ENCODE assay signal across 20 cellular contexts in the genomic region with DNA sequence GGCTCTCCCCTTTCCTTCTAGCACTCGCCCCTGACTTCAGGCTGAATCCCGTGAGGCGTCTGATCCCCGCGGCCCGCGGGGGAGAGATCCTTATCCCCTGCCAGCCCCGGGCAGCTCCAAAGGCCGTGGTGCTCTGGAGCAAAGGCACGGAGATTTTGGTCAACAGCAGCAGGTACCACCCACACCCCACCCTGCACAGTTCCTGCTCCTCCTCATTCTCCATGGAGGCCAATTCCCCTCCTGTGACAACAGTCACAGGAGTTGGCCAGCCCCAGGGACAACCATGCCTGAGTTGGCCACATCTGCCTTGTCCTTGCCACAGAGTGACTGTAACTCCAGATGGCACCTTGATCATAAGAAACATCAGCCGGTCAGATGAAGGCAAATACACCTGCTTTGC. TPM values are rescaled to one million over a fixed set of nuclear protein-coding genes. Genes with fewer than 3 reads are reported as not detected.
"Had no signal": no experiment of that assay in that cellular context is flagged by ENCODE, and none has a peak within 500 bp of the region (broad histone marks: within the 10 kb centered on the region; RNA-seq: fewer than 3 reads in every experiment).

No MANE protein-coding gene starts in this region.

- H3K36me3 Mint-ChIP-seq: naive B cell, type B pancreatic cell had no signal

- H3K4me1 ChIP-seq: gastrocnemius medialis, uterus had no signal

- H3K4me3 ChIP-seq: esophagus muscularis mucosa, gastrocnemius medialis, lung, right atrium auricular region, suprapubic skin, thyroid gland, uterus had no signal

- H3K9me3 ChIP-seq: esophagus muscularis mucosa, gastrocnemius medialis, right atrium auricular region, suprapubic skin, thyroid gland, uterus had no signal

- H3K27me3 Mint-ChIP-seq: effector memory CD8-positive, alpha-beta T cell had no signal

- H3K27me3 ChIP-seq: esophagus muscularis mucosa, gastrocnemius medialis, right atrium auricular region, suprapubic skin, thyroid gland, uterus had no signal

- H3K4me3 Mint-ChIP-seq: effector memory CD8-positive, alpha-beta T cell; naive B cell; nephron; type B pancreatic cell had no signal

- ATAC-seq: effector memory CD8-positive, alpha-beta T cell; gastrocnemius medialis; left lobe of liver had no signal

- H3K27ac Mint-ChIP-seq: effector memory CD8-positive, alpha-beta T cell; nephron; type B pancreatic cell had no signal

- H3K9me3 Mint-ChIP-seq: effector memory CD8-positive, alpha-beta T cell; naive B cell; nephron; type B pancreatic cell had no signal

- H3K36me3 ChIP-seq: esophagus muscularis mucosa, gastrocnemius medialis, right atrium auricular region, suprapubic skin, thyroid gland, uterus had no signal

- DNase-seq: effector memory CD8-positive, alpha-beta T cell; gastrocnemius medialis; islet precursor cell; mesenchymal stem cell; naive B cell; small intestine; stimulated activated CD4-positive, alpha-beta T cell treated with anti-CD3 and anti-CD28 coated beads, Interleukin-2, amount 100 ng/mL, for 48 hours; stimulated activated naive CD4-positive, alpha-beta T cell treated with Interleukin-2 at 50 U/mL for 16 hours; thyroid gland; uterus had no signal

- H3K27ac ChIP-seq: epithelial cell of prostate, esophagus muscularis mucosa, gastrocnemius medialis, right atrium auricular region, suprapubic skin, thyroid gland, uterus had no signal

RNA-seq across cellular contexts. Expression of a gene that starts 21.3 kb away (rescaled TPM):
- total RNA-seq: fibroblast of villous mesenchyme, gastrocnemius medialis, osteocyte had no signal
